ENCODE assay signal across 9 cellular contexts in genomic region chr6:154403803-154404202, GRCh38. TPM values are rescaled to one million over a fixed set of nuclear protein-coding genes. Genes with fewer than 3 reads are reported as not detected.
A peak's percentile ranks its signal among the peaks of the same experiment; 100 is the strongest.
DNase-seq lines count a peak whose midpoint lies in the region; ATAC-seq and TF ChIP-seq lines count a peak whose summit lies in the region.
"Had no signal": no experiment of that assay in that cellular context is flagged by ENCODE, and none has a peak within 500 bp of the region (broad histone marks: within the 10 kb centered on the region; RNA-seq: fewer than 3 reads in every experiment).

No MANE protein-coding gene starts in this region.

- no peaks in the 10 kb centered on the region for H3K9me3 ChIP-seq in Peyer's patch

- no peaks in the 10 kb centered on the region for H3K27me3 ChIP-seq in Peyer's patch

- H3K4me1 ChIP-seq in Peyer's patch, result no peaks in the 10 kb centered on the region

- ATAC-seq in HG03342 (IDR thresholded peaks at IDR 0.05; ENCODE audit: unreplicated experiment) (no peak), HG03097 (IDR thresholded peaks at IDR 0.05; ENCODE audit: low FRiP score, unreplicated experiment) (no peak)

- DNase-seq in GM03348 (ENCODE audit: low spot score) (peak; percentile 42), NCI-H2029 (lab: John Stamatoyannopoulos, UW) (peak; percentile 73), erythroblast (lab: John Stamatoyannopoulos, UW) (peak; percentile 44 to 45), renal cortical epithelial cell (ENCODE audit: low read depth) (peak; percentile 85), NCI-H774 (lab: John Stamatoyannopoulos, UW) (no peak), Peyer's patch (no peak)

- no peak for TF ChIP-seq CTCF in Peyer's patch (IDR thresholded peaks at IDR 0.05)

- H3K27ac ChIP-seq in Peyer's patch, result no peak overlapping the region

- H3K4me3 ChIP-seq in Peyer's patch, result no peak overlapping the region
- H3K4me3 ChIP-seq: lung had no signal

- peaks cover 0 to 28% (median 0%) of the 10 kb centered on the region in 3 donors for H3K36me3 ChIP-seq in Peyer's patch

- TF ChIP-seq POLR2A in erythroblast (IDR thresholded peaks at IDR 0.05; ENCODE audit: low read length) (no peak), Peyer's patch (IDR thresholded peaks at IDR 0.05) (no peak)

RNA-seq across cellular contexts. Expression of gene IPCEF1, which starts 47.2 kb away (rescaled TPM):
- total RNA-seq in renal cortical epithelial cell (0.40 and 1.7 TPM in 2 replicates), Peyer's patch (10 to 100 TPM in 2 of 4 donors, 1 to 10 TPM in 2; 2.1 to 19.8 (median 9.4) TPM)

Comparison
In these comparisons a context has a peak if more than half of its experiments do, and no peak if none do; other contexts are left out.
1. DNase-seq: peak in GM03348 (single experiment), NCI-H2029 (single experiment), erythroblast (2 of 2) and renal cortical epithelial cell (single experiment); none in NCI-H774 (single experiment) and Peyer's patch (0 of 3).